ENCODE assay signal across 8 cellular contexts in genomic region chr16:3609895-3610697, GRCh38. TPM values are rescaled to one million over a fixed set of nuclear protein-coding genes. Genes with fewer than 3 reads are reported as not detected.
DNase-seq lines count a peak whose midpoint lies in the region; ATAC-seq and TF ChIP-seq lines count a peak whose summit lies in the region.

No MANE protein-coding gene starts in this region.

- no peaks in the 10 kb centered on the region; the same call in none of the 2 replicates for H3K27me3 Mint-ChIP-seq in HFFc6 (ENCODE audit: insufficient read depth)
- no peaks in the 10 kb centered on the region for H3K27me3 Mint-ChIP-seq in activated naive CD8-positive, alpha-beta T cell treated with anti-CD3 and anti-CD28 coated beads, Interleukin-2, amount 10 ng/mL, durations not matched to agents 7 days and 5 days
- no peaks in the 10 kb centered on the region for H3K27me3 Mint-ChIP-seq in memory B cell

- peaks cover 8% of the 10 kb centered on the region for H3K4me1 ChIP-seq in A673 (ENCODE audit: insufficient read depth, low read length, poor library complexity, severe bottlenecking)

- no peak for DNase-seq in A673 (ENCODE audit: low spot score)
- DNase-seq in HFFc6, result no peak
- peak; percentile 6 for DNase-seq in activated naive CD8-positive, alpha-beta T cell treated with anti-CD3 and anti-CD28 coated beads, Interleukin-2, amount 10 ng/mL, durations not matched to agents 7 days and 5 days
- no peak for DNase-seq in memory B cell (ENCODE audit: low spot score in 2 of 2)
- DNase-seq in SHP77 (lab: John Stamatoyannopoulos, UW), result no peak
- no peak for DNase-seq in effector CD4-positive, alpha-beta T cell
- DNase-seq in A172 (ENCODE audit: low spot score), result no peak

- CTCF ChIA-PET in A673 (lab: Charles Lee), result no interaction called here

- peaks cover 32% of the 10 kb centered on the region for H3K4me1 Mint-ChIP-seq in HFFc6 (ENCODE audit: low read depth)
- H3K4me1 Mint-ChIP-seq in activated naive CD8-positive, alpha-beta T cell treated with anti-CD3 and anti-CD28 coated beads, Interleukin-2, amount 10 ng/mL, durations not matched to agents 7 days and 5 days, result peaks cover 49% of the 10 kb centered on the region
- peaks cover 43% of the 10 kb centered on the region for H3K4me1 Mint-ChIP-seq in memory B cell

- no peak for ATAC-seq in activated naive CD8-positive, alpha-beta T cell treated with anti-CD3 and anti-CD28 coated beads, Interleukin-2, amount 10 ng/mL, durations not matched to agents 7 days and 5 days (ENCODE audit: low read depth)
- ATAC-seq in memory B cell (ENCODE audit: low read depth) (no peak), GM18498 (IDR thresholded peaks at IDR 0.05; ENCODE audit: unreplicated experiment) (no peak)

- BruUV-seq in A673 (replicated peaks; lab: Mats Ljungman, UMichigan), result no TSS peak

- peaks cover 30% of the 10 kb centered on the region for H3K36me3 Mint-ChIP-seq in HFFc6 (ENCODE audit: low read depth)
- peaks cover 32% of the 10 kb centered on the region for H3K36me3 Mint-ChIP-seq in activated naive CD8-positive, alpha-beta T cell treated with anti-CD3 and anti-CD28 coated beads, Interleukin-2, amount 10 ng/mL, durations not matched to agents 7 days and 5 days
- H3K36me3 Mint-ChIP-seq in memory B cell, result peaks cover 11% of the 10 kb centered on the region

- H3K27ac Mint-ChIP-seq in HFFc6, result peak overlapping the region; percentile 61
- peak overlapping the region; percentile 73 for H3K27ac Mint-ChIP-seq in activated naive CD8-positive, alpha-beta T cell treated with anti-CD3 and anti-CD28 coated beads, Interleukin-2, amount 10 ng/mL, durations not matched to agents 7 days and 5 days
- peak overlapping the region; percentile 95 for H3K27ac Mint-ChIP-seq in memory B cell

- TF ChIP-seq CTCF in A673 (conservative IDR thresholded peaks at IDR 0.05; ENCODE audit: low read depth, low read length) (no peak), HFFc6 (IDR thresholded peaks at IDR 0.05) (no peak)

- intact Hi-C loops in A673 (cut with micrococcal nuclease; ENCODE audit: unreplicated experiment), result no loop called here

- H3K9me3 ChIP-seq in A673 (ENCODE audit: low read depth, low read length, poor library complexity, severe bottlenecking), result no peaks in the 10 kb centered on the region

- no peaks in the 10 kb centered on the region for H3K9me3 Mint-ChIP-seq in HFFc6
- H3K9me3 Mint-ChIP-seq in activated naive CD8-positive, alpha-beta T cell treated with anti-CD3 and anti-CD28 coated beads, Interleukin-2, amount 10 ng/mL, durations not matched to agents 7 days and 5 days, result no peaks in the 10 kb centered on the region
- H3K9me3 Mint-ChIP-seq in memory B cell, result no peaks in the 10 kb centered on the region

- POLR2A ChIA-PET in A673 (lab: Charles Lee; ENCODE audit: low non-redundant PET), result no interaction called here
- POLR2A ChIA-PET in activated naive CD8-positive, alpha-beta T cell treated with anti-CD3 and anti-CD28 coated beads, Interleukin-2, amount 10 ng/mL, durations not matched to agents 7 days and 5 days (lab: Charles Lee), result interaction anchor here (0.7 kb wide), 1 partner anchor 31 kb away, joined by 4 read pairs; no protein-coding TSS in a partner anchor

- H3K4me3 ChIP-seq in A673 (ENCODE audit: low read depth, low read length, poor library complexity, severe bottlenecking), result peak overlapping the region; percentile 92

- H3K27me3 ChIP-seq in A673 (replicated peaks; ENCODE audit: insufficient read depth, low read depth, low read length, poor library complexity), result no peaks in the 10 kb centered on the region

- no peak overlapping the region for H3K27ac ChIP-seq in A673 (ENCODE audit: low read depth, low read length, poor library complexity, severe bottlenecking)

- peaks cover 4% of the 10 kb centered on the region for H3K36me3 ChIP-seq in A673 (ENCODE audit: insufficient read depth, low read length, poor library complexity, severe bottlenecking)

- peak overlapping the region; percentile 99 for H3K4me3 Mint-ChIP-seq in HFFc6
- H3K4me3 Mint-ChIP-seq in activated naive CD8-positive, alpha-beta T cell treated with anti-CD3 and anti-CD28 coated beads, Interleukin-2, amount 10 ng/mL, durations not matched to agents 7 days and 5 days, result peak overlapping the region; percentile 100
- H3K4me3 Mint-ChIP-seq in memory B cell, result peak overlapping the region; percentile 99

RNA-seq across cellular contexts. Expression of gene SLX4, which starts 1.3 kb away (rescaled TPM):
- total RNA-seq in A673 (2021), result 15.1 and 16.1 TPM in 2 replicates
- 1 to 10 TPM; 6.8 to 8.2 (median 7.2) TPM for total RNA-seq in HFFc6 (2021; fragmentation: NEBNext Ultra II Directional; extraction: Animal tissue kit (Norgen Biotek cat#: 25700))
- 10 to 100 TPM; 16.8 to 16.9 TPM for total RNA-seq in activated naive CD8-positive, alpha-beta T cell treated with anti-CD3 and anti-CD28 coated beads, Interleukin-2, amount 10 ng/mL, durations not matched to agents 7 days and 5 days
- 7.0 and 7.4 TPM in 2 replicates for total RNA-seq in A172 (2014; rRNA removed; shearing (Covaris generic))

RNA-seq across cellular contexts. Expression of gene NLRC3, which starts 32.9 kb away (rescaled TPM):
- total RNA-seq in A673 (2021), result 0.07 and 0.09 TPM in 2 replicates
- not detected for total RNA-seq in HFFc6 (2021; fragmentation: NEBNext Ultra II Directional; extraction: Animal tissue kit (Norgen Biotek cat#: 25700))
- total RNA-seq in activated naive CD8-positive, alpha-beta T cell treated with anti-CD3 and anti-CD28 coated beads, Interleukin-2, amount 10 ng/mL, durations not matched to agents 7 days and 5 days, result 10 to 100 TPM; 95.9 to 97.4 TPM
- 0.03 TPM in 1 of 2 replicates, not detected in the other for total RNA-seq in A172 (2014; rRNA removed; shearing (Covaris generic))

RNA-seq across cellular contexts. Expression of gene DNASE1, which starts 44.4 kb away (rescaled TPM):
- 17.9 and 19.1 TPM in 2 replicates for total RNA-seq in A673 (2021)
- total RNA-seq in HFFc6 (2021; fragmentation: NEBNext Ultra II Directional; extraction: Animal tissue kit (Norgen Biotek cat#: 25700)), result 1 to 10 TPM; 7.5 to 9.9 (median 8.0) TPM
- 10 to 100 TPM; 49.6 to 53.9 TPM for total RNA-seq in activated naive CD8-positive, alpha-beta T cell treated with anti-CD3 and anti-CD28 coated beads, Interleukin-2, amount 10 ng/mL, durations not matched to agents 7 days and 5 days
- total RNA-seq in A172 (2014; rRNA removed; shearing (Covaris generic)), result 7.8 and 10.5 TPM in 2 replicates

Comparison
In these comparisons a context has a peak if more than half of its experiments do, and no peak if none do; other contexts are left out.
1. RNA of gene NLRC3, which starts 32.9 kb away (total RNA-seq): 95.9 to 97.4 TPM in activated naive CD8-positive, alpha-beta T cell treated with anti-CD3 and anti-CD28 coated beads, Interleukin-2, amount 10 ng/mL, durations not matched to agents 7 days and 5 days; 0.07 to 0.09 TPM in A673, 0.03 TPM in A172 and not detected in HFFc6; every median in the first group is over 10 times any median in the second.
2. Peak in every context shown above with its lines, with median percentiles within 50 percentile points of each other: H3K27ac Mint-ChIP-seq and H3K4me3 Mint-ChIP-seq.